ENCODE assay signal across 14 cellular contexts in the genomic region with DNA sequence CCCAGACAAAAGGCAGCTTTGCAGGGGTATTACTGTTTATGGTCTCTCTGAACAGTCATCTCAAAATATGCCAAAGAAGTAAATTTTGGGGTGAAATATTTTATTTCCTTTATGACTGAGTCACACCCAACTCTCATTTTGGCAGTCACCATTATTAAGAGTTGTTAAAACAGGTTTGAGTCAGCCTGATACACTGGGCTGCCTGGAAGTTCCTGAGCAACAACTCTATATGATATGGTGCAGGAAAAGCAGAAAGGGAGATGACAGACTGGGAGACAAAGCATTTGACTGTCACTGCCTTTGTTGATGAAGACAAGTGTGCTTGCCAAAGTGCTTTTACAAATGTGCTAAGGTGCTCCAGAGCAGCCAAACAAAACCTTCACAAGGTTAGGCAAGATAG.
DNase-seq lines count a peak whose midpoint lies in the region; ATAC-seq and TF ChIP-seq lines count a peak whose summit lies in the region.
"Had no signal": no experiment of that assay in that cellular context is flagged by ENCODE, and none has a peak within 500 bp of the region (broad histone marks: within the 10 kb centered on the region; RNA-seq: fewer than 3 reads in every experiment).

No MANE protein-coding gene starts in this region.

- H3K79me2 ChIP-seq in mammary epithelial cell (ENCODE audit: insufficient read depth, low read length), result no peaks in the 10 kb centered on the region

- H3K9ac ChIP-seq in mammary epithelial cell (ENCODE audit: insufficient read depth, low read length), result no peak overlapping the region
- H3K9ac ChIP-seq: GM23248 had no signal

- no peak overlapping the region for H3K27ac Mint-ChIP-seq in T-helper 2 cell treated with Interferon-gamma antibody and Interleukin-4, amounts not matched to agents 5 μg/mL and 100 μg/mL, for 36 hours
- H3K27ac Mint-ChIP-seq: CD4-positive, alpha-beta T cell had no signal

- H3K4me3 Mint-ChIP-seq in T-helper 2 cell treated with Interferon-gamma antibody and Interleukin-4, amounts not matched to agents 5 μg/mL and 100 μg/mL, for 36 hours, result no peak overlapping the region
- H3K4me3 Mint-ChIP-seq: CD4-positive, alpha-beta T cell had no signal

- H3K4me1 ChIP-seq in foreskin keratinocyte (no peaks in the 10 kb centered on the region), mammary epithelial cell (ENCODE audit: insufficient read depth, low read length) (no peaks in the 10 kb centered on the region)
- H3K4me1 ChIP-seq: A549, HAP-1 had no signal

- in situ Hi-C loops in mammary epithelial cell (cut with MboI; ENCODE audit: low sequenced_read_pairs in 2 of 2), result loop anchor here in 1 of 2 donors (25.0 kb wide), 1 partner anchor 754 kb away; no protein-coding TSS in a partner anchor

- H3K9me3 Mint-ChIP-seq in T-helper 2 cell treated with Interferon-gamma antibody and Interleukin-4, amounts not matched to agents 5 μg/mL and 100 μg/mL, for 36 hours, result peaks cover 23% of the 10 kb centered on the region

- no peaks in the 10 kb centered on the region for H3K27me3 ChIP-seq in foreskin keratinocyte
- H3K27me3 ChIP-seq in mammary epithelial cell (ENCODE audit: insufficient read depth, low read length), result no peaks in the 10 kb centered on the region

- no peak overlapping the region for H3K4me2 ChIP-seq in mammary epithelial cell (ENCODE audit: insufficient read depth, low read depth, low read length)
- H3K4me2 ChIP-seq: A549 had no signal

- no peaks in the 10 kb centered on the region for H3K36me3 ChIP-seq in mammary epithelial cell (ENCODE audit: insufficient read depth, low read length)
- H3K36me3 ChIP-seq: HAP-1 had no signal

- no peak overlapping the region for H3K27ac ChIP-seq in epithelial cell of prostate
- H3K27ac ChIP-seq in foreskin keratinocyte, result no peak overlapping the region
- H3K27ac ChIP-seq in mammary epithelial cell (ENCODE audit: insufficient read depth, low read depth, low read length), result no peak overlapping the region
- H3K27ac ChIP-seq: A549, C4-2B, GM23248 had no signal

- H3K9me3 ChIP-seq in mammary epithelial cell (replicated peaks; ENCODE audit: insufficient read depth, low read length), result no peaks in the 10 kb centered on the region
- H3K9me3 ChIP-seq: A549, HAP-1 had no signal

- BruUV-seq in mammary epithelial cell (replicated peaks; lab: Mats Ljungman, UMichigan), result no TSS peak

- no peak overlapping the region for H2AFZ ChIP-seq in mammary epithelial cell (ENCODE audit: low read depth, low read length)
- H2AFZ ChIP-seq: GM23248 had no signal

- TF ChIP-seq CTCF in foreskin keratinocyte (conservative IDR thresholded peaks at IDR 0.05) (no peak), omental fat pad (IDR thresholded peaks at IDR 0.05) (no peak), mammary epithelial cell (conservative IDR thresholded peaks at IDR 0.05 in 1 of 2, IDR thresholded peaks at IDR 0.05 in 1 of 2; ENCODE audit: extremely low read depth in 1 of 2, insufficient read depth in 1 of 2, low read depth in 1 of 2, low read length in 2 of 2) (no peak)

- no peaks in the 10 kb centered on the region for H3K4me1 Mint-ChIP-seq in T-helper 2 cell treated with Interferon-gamma antibody and Interleukin-4, amounts not matched to agents 5 μg/mL and 100 μg/mL, for 36 hours (ENCODE audit: low read depth)

- DNase-seq in RKO (ENCODE audit: low spot score) (peak; percentile 5), epithelial cell of prostate (ENCODE audit: low read depth, low spot score) (peak; percentile 5), foreskin keratinocyte (peak in 1 of 2 donors; percentile 20), omental fat pad (ENCODE audit: low spot score) (no peak), mammary epithelial cell (no peak)
- DNase-seq in T-helper 2 cell treated with Interferon-gamma antibody and Interleukin-4, amounts not matched to agents 5 μg/mL and 100 μg/mL, for 36 hours (ENCODE audit: low spot score), result no peak
- DNase-seq: AML-193; Caco-2; CD4-positive, alpha-beta T cell; GM23248; IMR-90 had no signal

- no peaks in the 10 kb centered on the region for H4K20me1 ChIP-seq in mammary epithelial cell (ENCODE audit: insufficient read depth, low read length)

- no peak overlapping the region for H3K4me3 ChIP-seq in mammary epithelial cell (replicated peaks in 1 of 3; ENCODE audit: insufficient read depth in 1 of 3, low read depth in 2 of 3, low read length in 3 of 3)
- H3K4me3 ChIP-seq: A549, GM23248, HAP-1 had no signal

- no peaks in the 10 kb centered on the region for H3K36me3 Mint-ChIP-seq in T-helper 2 cell treated with Interferon-gamma antibody and Interleukin-4, amounts not matched to agents 5 μg/mL and 100 μg/mL, for 36 hours (ENCODE audit: low read depth)

- H3K27me3 Mint-ChIP-seq in T-helper 2 cell treated with Interferon-gamma antibody and Interleukin-4, amounts not matched to agents 5 μg/mL and 100 μg/mL, for 36 hours (ENCODE audit: low read depth), result no peaks in the 10 kb centered on the region
- H3K27me3 Mint-ChIP-seq: CD4-positive, alpha-beta T cell had no signal

- CTCF ChIA-PET in mammary epithelial cell (lab: Charles Lee; ENCODE audit: low non-redundant PET), result no interaction called here

- dilution Hi-C loops in mammary epithelial cell (cut with HindIII; ENCODE audit: low sequenced_read_pairs), result no loop called here

- peak; percentile 66 for ATAC-seq in foreskin keratinocyte
- no peak for ATAC-seq in omental fat pad (ENCODE audit: low FRiP score)
- ATAC-seq: A549 had no signal

- intact Hi-C loops in mammary epithelial cell (cut with micrococcal nuclease), result no loop called here

Comparison
In these comparisons a context has a peak if more than half of its experiments do, and no peak if none do; other contexts are left out.
1. DNase-seq: peak in RKO (single experiment) and epithelial cell of prostate (single experiment); none in T-helper 2 cell treated with Interferon-gamma antibody and Interleukin-4, amounts not matched to agents 5 μg/mL and 100 μg/mL, for 36 hours (single experiment), omental fat pad (single experiment) and mammary epithelial cell (single experiment).